ENCODE assay signal across 7 cellular contexts in the genomic region with DNA sequence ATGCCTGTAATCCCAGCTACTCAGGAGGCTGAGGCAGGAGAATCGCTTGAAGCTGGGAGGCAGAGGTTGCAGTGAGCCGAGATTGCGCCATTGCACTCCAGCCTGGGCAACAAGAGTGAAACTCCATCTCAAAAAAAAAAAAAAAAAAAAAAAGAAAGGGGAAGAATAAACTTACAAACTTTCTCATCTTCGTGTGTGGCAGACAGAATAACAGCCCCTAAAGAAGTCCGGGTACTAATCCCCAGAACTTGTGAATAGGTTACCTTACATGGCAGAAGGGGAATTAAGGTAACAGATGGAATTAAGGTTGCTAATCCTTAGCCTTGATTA. TPM values are rescaled to one million over a fixed set of nuclear protein-coding genes. Genes with fewer than 3 reads are reported as not detected.
DNase-seq lines count a peak whose midpoint lies in the region; ATAC-seq and TF ChIP-seq lines count a peak whose summit lies in the region.
"Not testable (repeated sequence)": the region's sequence is repeated elsewhere in the genome, so short reads cannot be mapped to it uniquely, and the experiment has no call there.

No MANE protein-coding gene starts in this region.

- peaks cover 65% of the 10 kb centered on the region for H3K4me1 Mint-ChIP-seq in activated B cell treated with CpG ODN at 0.5 μM for 24 hours
- H3K4me1 Mint-ChIP-seq in activated naive CD8-positive, alpha-beta T cell treated with anti-CD3 and anti-CD28 coated beads for 36 hours: peaks cover 56% of the 10 kb centered on the region

- not testable (repeated sequence) for H3K27me3 Mint-ChIP-seq in activated B cell treated with CpG ODN at 0.5 μM for 24 hours; activated naive CD8-positive, alpha-beta T cell treated with anti-CD3 and anti-CD28 coated beads for 36 hours

- H3K4me3 ChIP-seq in GM08714 (ENCODE audit: low read length) (peak overlapping the region; percentile 99), mucosa of rectum (ENCODE audit: low read length in 2 of 2) (peak overlapping the region in 1 of 2 donors; percentile 23), skeletal muscle tissue (ENCODE audit: low read length in 3 of 3) (peak overlapping the region in 1 of 3 donors; percentile 14)

- peak overlapping the region; percentile 96 for H3K27ac Mint-ChIP-seq in activated B cell treated with CpG ODN at 0.5 μM for 24 hours
- H3K27ac Mint-ChIP-seq in activated naive CD8-positive, alpha-beta T cell treated with anti-CD3 and anti-CD28 coated beads for 36 hours: peak overlapping the region; percentile 95

- not testable (repeated sequence) for H3K36me3 ChIP-seq in mucosa of rectum (ENCODE audit: control insufficient read depth in 2 of 2, insufficient read depth in 2 of 2, low read length in 2 of 2); skeletal muscle tissue (ENCODE audit: control insufficient read depth in 3 of 3, insufficient read depth in 3 of 3, low read length in 3 of 3)

- H3K4me1 ChIP-seq in mucosa of rectum (ENCODE audit: control insufficient read depth in 2 of 2, insufficient read depth in 2 of 2, low read length in 2 of 2) (peaks cover 14 to 16% of the 10 kb centered on the region in 2 donors), skeletal muscle tissue (ENCODE audit: control insufficient read depth in 3 of 3, insufficient read depth in 3 of 3, low read length in 3 of 3) (peaks cover 0 to 30% (median 24%) of the 10 kb centered on the region in 3 donors)

- not testable (repeated sequence) for H3K9me3 Mint-ChIP-seq in activated B cell treated with CpG ODN at 0.5 μM for 24 hours; activated naive CD8-positive, alpha-beta T cell treated with anti-CD3 and anti-CD28 coated beads for 36 hours

- POLR2A ChIA-PET in activated B cell treated with CpG ODN at 0.5 μM for 24 hours (lab: Charles Lee): interaction anchor here (0.7 to 5.1 kb wide), 16 partner anchors 8 to 328 kb away, joined by 3 to 65 read pairs (median 7); no protein-coding TSS in a partner anchor

- CTCF ChIA-PET in activated B cell treated with CpG ODN at 0.5 μM for 24 hours (lab: Charles Lee): interaction anchor here (1.5 kb wide), 1 partner anchor 57 kb away, joined by 3 read pairs; no protein-coding TSS in a partner anchor

- intact Hi-C loops in activated B cell treated with CpG ODN at 0.5 μM for 24 hours (cut with micrococcal nuclease): loop anchor here (10.0 kb wide), 1 partner anchor 634 kb away; a partner anchor contains a TSS

- H3K36me3 Mint-ChIP-seq in activated B cell treated with CpG ODN at 0.5 μM for 24 hours (ENCODE audit: low read depth): peaks cover 17% of the 10 kb centered on the region
- peaks cover 20% of the 10 kb centered on the region for H3K36me3 Mint-ChIP-seq in activated naive CD8-positive, alpha-beta T cell treated with anti-CD3 and anti-CD28 coated beads for 36 hours

- H3K9ac ChIP-seq in mucosa of rectum (ENCODE audit: low read depth in 1 of 2, low read length in 2 of 2) (peak overlapping the region; percentile 60 to 62), skeletal muscle tissue (ENCODE audit: low read depth in 1 of 3, low read length in 3 of 3) (peak overlapping the region in 2 of 3 donors; percentile 20 to 58)

- H3K4me3 Mint-ChIP-seq in activated B cell treated with CpG ODN at 0.5 μM for 24 hours: peak overlapping the region; percentile 83
- H3K4me3 Mint-ChIP-seq in activated naive CD8-positive, alpha-beta T cell treated with anti-CD3 and anti-CD28 coated beads for 36 hours: peak overlapping the region; percentile 84

- H3K9me3 ChIP-seq in mucosa of rectum (ENCODE audit: control insufficient read depth in 2 of 2, low read length in 2 of 2); skeletal muscle tissue (ENCODE audit: control insufficient read depth in 3 of 3, low read length in 3 of 3): not testable (repeated sequence)

- not testable (repeated sequence) for H3K27me3 ChIP-seq in mucosa of rectum (ENCODE audit: control insufficient read depth in 2 of 2, insufficient read depth in 2 of 2, low read length in 2 of 2); skeletal muscle tissue (ENCODE audit: control insufficient read depth in 3 of 3, insufficient read depth in 3 of 3, low read length in 3 of 3)

- H3K27ac ChIP-seq in epithelial cell of prostate (peak overlapping the region; percentile 70), mucosa of rectum (ENCODE audit: low read depth in 2 of 2, low read length in 2 of 2) (peak overlapping the region; percentile 73 to 78), skeletal muscle tissue (ENCODE audit: low read depth, low read length) (peak overlapping the region; percentile 75)

- ATAC-seq in activated B cell treated with CpG ODN at 0.5 μM for 24 hours (ENCODE audit: low read depth): not testable (repeated sequence)

- not testable (repeated sequence) for TF ChIP-seq CTCF in activated B cell treated with CpG ODN at 0.5 μM for 24 hours (IDR thresholded peaks at IDR 0.05)

- peak; percentile 49 for DNase-seq in NOMO-1 treated with DMSO at 0.1 percent for 48 hours (lab: John Stamatoyannopoulos, UW; ENCODE audit: unreplicated experiment)
- DNase-seq in activated B cell treated with CpG ODN at 0.5 μM for 24 hours; activated naive CD8-positive, alpha-beta T cell treated with anti-CD3 and anti-CD28 coated beads for 36 hours; epithelial cell of prostate (ENCODE audit: low read depth, low spot score): not testable (repeated sequence)

RNA-seq across cellular contexts. Expression of a gene that starts 2.8 kb away (rescaled TPM):
- total RNA-seq in activated B cell treated with CpG ODN at 0.5 μM for 24 hours: 368 and 391 TPM in 2 replicates
- 10 to 100 TPM; 88.9 to 89.6 TPM for total RNA-seq in activated naive CD8-positive, alpha-beta T cell treated with anti-CD3 and anti-CD28 coated beads for 36 hours
- total RNA-seq in skeletal muscle tissue: 17.7 TPM
